1 cellular context compared by ENCODE assay signal in genomic region chr11:118247041-118247440, GRCh38.
TF ChIP-seq lines count a peak whose summit lies in the region.

No MANE protein-coding gene starts in this region.

TF ChIP-seq in GM23338, 12 proteins besides CTCF, POLR2A, EP300 and RAD21 (continued from another document):
- no peak for TF ChIP-seq ZNF462 (CRISPR knock-in tag; IDR thresholded peaks at IDR 0.05)
